16 cellular contexts compared by ENCODE assay signal in the genomic region with DNA sequence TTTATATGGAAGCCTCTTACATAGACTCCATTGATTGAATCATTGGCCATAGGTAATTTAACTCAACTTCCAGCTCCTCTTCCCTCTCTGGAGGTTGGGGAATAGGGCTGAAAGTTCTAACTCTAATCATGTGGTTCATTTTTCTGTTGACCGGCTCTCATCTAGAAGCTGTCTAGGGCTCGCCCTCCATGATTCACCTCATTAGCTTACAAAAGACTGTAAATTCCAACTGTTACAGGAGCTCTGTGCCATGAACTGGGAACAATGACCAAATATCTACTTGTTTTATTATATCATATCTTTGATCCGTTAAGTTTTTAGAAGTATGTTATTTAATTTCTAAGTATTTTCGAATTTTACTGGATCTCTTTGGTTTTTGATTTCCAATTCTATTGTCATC.
A peak's percentile ranks its signal among the peaks of the same experiment; 100 is the strongest.
DNase-seq lines count a peak whose midpoint lies in the region; TF ChIP-seq lines count a peak whose summit lies in the region.
"Had no signal": no experiment of that assay in that cellular context is flagged by ENCODE, and none has a peak within 500 bp of the region (broad histone marks: within the 10 kb centered on the region; RNA-seq: fewer than 3 reads in every experiment).

No MANE protein-coding gene starts in this region.

- 76% methylated on average over 4 of the region's 4 CpGs for WGBS in mammary epithelial cell (ENCODE audit: low coverage, missing lambda C conversion rate)

- H4K20me1 ChIP-seq in mammary epithelial cell (ENCODE audit: insufficient read depth, low read length), result no peaks in the 10 kb centered on the region
- H4K20me1 ChIP-seq: BLaER1 treated with 17β-estradiol and CSF1 and Interleukin-3, amounts not matched to agents 10 nM and 100 nM had no signal

- H2AFZ ChIP-seq in mammary epithelial cell (ENCODE audit: low read depth, low read length), result no peak overlapping the region

- CTCF ChIA-PET in mammary epithelial cell (lab: Charles Lee; ENCODE audit: low non-redundant PET), result no interaction called here

- intact Hi-C loops in mammary epithelial cell (cut with micrococcal nuclease) (no loop called here), breast epithelium (cut with DNase I; ENCODE audit: low total_unique reads) (no loop called here)

- BruUV-seq in mammary epithelial cell (replicated peaks; lab: Mats Ljungman, UMichigan), result no TSS peak

- in situ Hi-C loops in mammary epithelial cell (cut with MboI; ENCODE audit: low sequenced_read_pairs in 2 of 2), result no loop called here

- dilution Hi-C loops in mammary epithelial cell (cut with HindIII; ENCODE audit: low sequenced_read_pairs), result no loop called here

- H3K9me3 ChIP-seq in mammary epithelial cell (replicated peaks; ENCODE audit: insufficient read depth, low read length) (no peaks in the 10 kb centered on the region), breast epithelium (peaks cover 0 to under 1% of the 10 kb centered on the region in 2 donors)

- TF ChIP-seq POLR2A in breast epithelium (IDR thresholded peaks at IDR 0.05), result no peak

- no peak overlapping the region for H3K4me2 ChIP-seq in mammary epithelial cell (ENCODE audit: insufficient read depth, low read depth, low read length)
- H3K4me2 ChIP-seq: A549; BLaER1 treated with 17β-estradiol and CSF1 and Interleukin-3, amounts not matched to agents 10 nM and 100 nM had no signal

- H3K4me3 ChIP-seq in mammary epithelial cell (replicated peaks in 1 of 3; ENCODE audit: insufficient read depth in 1 of 3, low read depth in 2 of 3, low read length in 3 of 3), result no peak overlapping the region
- H3K4me3 ChIP-seq in breast epithelium, result no peak overlapping the region
- no peak overlapping the region for H3K4me3 ChIP-seq in epithelial cell of esophagus (ENCODE audit: low read length)
- H3K4me3 ChIP-seq: A549; BLaER1 treated with 17β-estradiol and CSF1 and Interleukin-3, amounts not matched to agents 10 nM and 100 nM had no signal

- no peaks in the 10 kb centered on the region for H3K27me3 ChIP-seq in mammary epithelial cell (ENCODE audit: insufficient read depth, low read length)
- no peaks in the 10 kb centered on the region for H3K27me3 ChIP-seq in breast epithelium
- H3K27me3 ChIP-seq: BLaER1 treated with 17β-estradiol and CSF1 and Interleukin-3, amounts not matched to agents 10 nM and 100 nM had no signal

- H3K4me1 ChIP-seq in mammary epithelial cell (ENCODE audit: insufficient read depth, low read length) (no peaks in the 10 kb centered on the region), breast epithelium (no peaks in the 10 kb centered on the region)
- H3K4me1 ChIP-seq: A549 had no signal

- H3K79me2 ChIP-seq in mammary epithelial cell (ENCODE audit: insufficient read depth, low read length), result no peaks in the 10 kb centered on the region

- no peaks in the 10 kb centered on the region for H3K36me3 ChIP-seq in mammary epithelial cell (ENCODE audit: insufficient read depth, low read length)
- no peaks in the 10 kb centered on the region for H3K36me3 ChIP-seq in breast epithelium
- H3K36me3 ChIP-seq: BLaER1 treated with 17β-estradiol and CSF1 and Interleukin-3, amounts not matched to agents 10 nM and 100 nM had no signal

- H3K27ac ChIP-seq in mammary epithelial cell (ENCODE audit: insufficient read depth, low read depth, low read length) (no peak overlapping the region), breast epithelium (no peak overlapping the region)
- H3K27ac ChIP-seq: 22Rv1; A549; BLaER1 treated with 17β-estradiol and CSF1 and Interleukin-3, amounts not matched to agents 10 nM and 100 nM; C4-2B had no signal

- no peak for TF ChIP-seq CTCF in mammary epithelial cell (conservative IDR thresholded peaks at IDR 0.05 in 1 of 2, IDR thresholded peaks at IDR 0.05 in 1 of 2; ENCODE audit: extremely low read depth in 1 of 2, insufficient read depth in 1 of 2, low read depth in 1 of 2, low read length in 2 of 2)
- TF ChIP-seq CTCF in breast epithelium (IDR thresholded peaks at IDR 0.05), result no peak
- TF ChIP-seq CTCF in epithelial cell of esophagus (IDR thresholded peaks at IDR 0.05; ENCODE audit: insufficient read depth, low read depth, low read length, missing control alignments), result no peak

- no peak overlapping the region for H3K9ac ChIP-seq in mammary epithelial cell (ENCODE audit: insufficient read depth, low read length)
- H3K9ac ChIP-seq: BLaER1 treated with 17β-estradiol and CSF1 and Interleukin-3, amounts not matched to agents 10 nM and 100 nM had no signal

- DNase-seq in mammary epithelial cell (peak; percentile 35), breast epithelium (ENCODE audit: low spot score in 2 of 2) (no peak), epithelial cell of esophagus (ENCODE audit: low read depth) (peak; percentile 36), mucosa of gallbladder (ENCODE audit: low spot score) (no peak)
- DNase-seq in activated CD8-positive, alpha-beta memory T cell treated with anti-CD3 and anti-CD28 coated beads, Interleukin-2, amount 50 U/mL, for 4 hours, result no peak
- DNase-seq: AML-193; Caco-2; Calu3; CD4-positive, alpha-beta T cell; CD8-positive, alpha-beta T cell; DMS79 treated with DMSO at 0.1 percent for 48 hours; GF-D8 had no signal

Comparison
In these comparisons a context has a peak if more than half of its experiments do, and no peak if none do; other contexts are left out.
1. DNase-seq: peak in mammary epithelial cell (single experiment) and epithelial cell of esophagus (single experiment); none in breast epithelium (0 of 2), mucosa of gallbladder (single experiment) and activated CD8-positive, alpha-beta memory T cell treated with anti-CD3 and anti-CD28 coated beads, Interleukin-2, amount 50 U/mL, for 4 hours (single experiment).